In the genomic region with DNA sequence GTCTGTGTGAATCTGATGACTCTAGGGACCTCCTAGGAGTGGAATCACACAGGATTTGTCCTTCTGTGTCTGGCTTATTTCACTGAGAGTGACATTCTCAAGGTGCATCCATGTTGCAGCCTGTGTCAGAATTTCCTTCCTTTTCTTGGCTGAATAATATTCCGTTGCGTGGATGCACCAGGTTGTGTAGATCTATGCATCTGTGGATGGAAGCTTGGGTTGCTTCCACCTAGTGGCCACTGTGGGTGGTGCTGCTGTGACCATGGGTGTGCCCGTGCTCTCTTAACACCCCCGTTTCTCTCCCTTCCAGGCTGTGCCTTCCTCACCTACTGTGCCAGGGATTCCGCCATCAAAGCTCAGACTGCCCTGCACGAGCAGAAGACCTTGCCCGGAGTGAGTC, we compare ENCODE assay signal across 8 cellular contexts.
DNase-seq lines count a peak whose midpoint lies in the region; ATAC-seq and TF ChIP-seq lines count a peak whose summit lies in the region.

No MANE protein-coding gene starts in this region.

- ATAC-seq in stimulated activated effector memory CD8-positive, alpha-beta T cell treated with anti-CD3 and anti-CD28 coated beads, Interleukin-12 subunit alpha, Interleukin-12 subunit beta, amount 100 ng/mL, for 72 hours, result peak; percentile 75
- ATAC-seq in HG02885 (IDR thresholded peaks at IDR 0.05; ENCODE audit: poor library complexity, unreplicated experiment), result no peak
- no peak for ATAC-seq in HG02938 (IDR thresholded peaks at IDR 0.05; ENCODE audit: unreplicated experiment)

- H3K4me3 Mint-ChIP-seq in stimulated activated effector memory CD8-positive, alpha-beta T cell treated with anti-CD3 and anti-CD28 coated beads, Interleukin-12 subunit alpha, Interleukin-12 subunit beta, amount 100 ng/mL, for 72 hours, result no peak overlapping the region

- H3K27me3 ChIP-seq in HL-60 (ENCODE audit: insufficient read depth, poor library complexity, severe bottlenecking), result no peaks in the 10 kb centered on the region

- TF ChIP-seq CTCF in HL-60 (IDR thresholded peaks at IDR 0.05; ENCODE audit: insufficient read depth, low read length) (peak; percentile 71), foreskin fibroblast (IDR thresholded peaks at IDR 0.05; ENCODE audit: low read depth, low read length) (peak; percentile 40)

- peaks cover 7% of the 10 kb centered on the region for H3K9me3 Mint-ChIP-seq in stimulated activated effector memory CD8-positive, alpha-beta T cell treated with anti-CD3 and anti-CD28 coated beads, Interleukin-12 subunit alpha, Interleukin-12 subunit beta, amount 100 ng/mL, for 72 hours

- H3K4me3 ChIP-seq in HL-60 (replicated peaks; ENCODE audit: insufficient read depth, low read length), result no peak overlapping the region
- H3K4me3 ChIP-seq in foreskin fibroblast (ENCODE audit: low read depth in 1 of 2, low read length in 2 of 2), result no peak overlapping the region

- peaks cover 12% of the 10 kb centered on the region for H3K4me1 Mint-ChIP-seq in stimulated activated effector memory CD8-positive, alpha-beta T cell treated with anti-CD3 and anti-CD28 coated beads, Interleukin-12 subunit alpha, Interleukin-12 subunit beta, amount 100 ng/mL, for 72 hours

- H3K27ac Mint-ChIP-seq in stimulated activated effector memory CD8-positive, alpha-beta T cell treated with anti-CD3 and anti-CD28 coated beads, Interleukin-12 subunit alpha, Interleukin-12 subunit beta, amount 100 ng/mL, for 72 hours, result peak overlapping the region; percentile 46

- DNase-seq in AG08395 (ENCODE audit: low spot score), result peak; percentile 27
- DNase-seq in HL-60 (ENCODE audit: low read depth in 1 of 2, low spot score in 1 of 2), result peak; percentile 17 to 26
- peak; percentile 76 for DNase-seq in activated CD8-positive, alpha-beta memory T cell treated with anti-CD3 and anti-CD28 coated beads for 24 hours
- DNase-seq in foreskin fibroblast, result peak in 1 of 2 donors; percentile 31
- peak in 1 of 2 donors; percentile 61 for DNase-seq in stimulated activated effector memory CD8-positive, alpha-beta T cell treated with anti-CD3 and anti-CD28 coated beads, Interleukin-12 subunit alpha, Interleukin-12 subunit beta, amount 100 ng/mL, for 72 hours (ENCODE audit: low spot score in 2 of 2)
- no peak for DNase-seq in substantia nigra (lab: John Stamatoyannopoulos, UW)

- no peaks in the 10 kb centered on the region for H3K36me3 Mint-ChIP-seq in stimulated activated effector memory CD8-positive, alpha-beta T cell treated with anti-CD3 and anti-CD28 coated beads, Interleukin-12 subunit alpha, Interleukin-12 subunit beta, amount 100 ng/mL, for 72 hours

- no peak overlapping the region for H3K27ac ChIP-seq in HL-60 (replicated peaks)
- H3K27ac ChIP-seq in substantia nigra (ENCODE audit: low read depth, low read length, poor library complexity, severe bottlenecking), result no peak overlapping the region

Comparison
In these comparisons a context has a peak if more than half of its experiments do, and no peak if none do; other contexts are left out.
1. DNase-seq: peak in AG08395 (single experiment), HL-60 (2 of 2) and activated CD8-positive, alpha-beta memory T cell treated with anti-CD3 and anti-CD28 coated beads for 24 hours (single experiment); none in substantia nigra (0 of 49).